In the genomic region with DNA sequence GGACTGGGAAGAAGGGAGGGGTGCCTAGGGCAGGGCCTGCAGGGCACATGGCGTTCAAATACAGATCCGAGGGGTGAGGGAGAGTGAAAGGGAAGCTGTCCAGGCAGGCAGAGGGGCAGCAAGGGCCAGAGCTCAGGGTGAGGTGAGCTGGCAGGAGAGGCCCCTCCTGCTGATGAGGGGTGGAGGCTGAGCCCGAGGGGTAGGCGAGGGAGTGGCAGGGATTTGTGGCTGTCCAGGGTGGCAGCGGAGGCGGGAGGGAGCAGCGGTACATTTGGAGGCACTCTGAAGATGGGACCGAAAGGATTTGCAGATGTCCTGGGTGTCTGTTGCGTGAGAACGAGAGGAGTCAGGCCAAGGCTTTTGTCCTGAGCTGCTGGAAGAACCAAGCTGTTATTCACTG, we compare ENCODE assay signal across 22 cellular contexts. TPM values are rescaled to one million over a fixed set of nuclear protein-coding genes. Genes with fewer than 3 reads are reported as not detected.
"Had no signal": no experiment of that assay in that cellular context is flagged by ENCODE, and none has a peak within 500 bp of the region (broad histone marks: within the 10 kb centered on the region; RNA-seq: fewer than 3 reads in every experiment).

No MANE protein-coding gene starts in this region.

- ATAC-seq: activated CD4-positive, CD25-positive, alpha-beta regulatory T cell treated with anti-CD3 and anti-CD28 coated beads, Interleukin-2, amount 50 U/mL, for 24 hours; foreskin keratinocyte; naive thymus-derived CD8-positive, alpha-beta T cell; right cardiac atrium had no signal

- H3K27ac Mint-ChIP-seq: activated naive CD8-positive, alpha-beta T cell treated with anti-CD3 and anti-CD28 coated beads, Interleukin-2, amount 10 ng/mL, durations not matched to agents 7 days and 5 days; immature natural killer cell had no signal

- H3K4me1 Mint-ChIP-seq: activated naive CD8-positive, alpha-beta T cell treated with anti-CD3 and anti-CD28 coated beads, Interleukin-2, amount 10 ng/mL, durations not matched to agents 7 days and 5 days; central memory CD8-positive, alpha-beta T cell; immature natural killer cell; naive thymus-derived CD8-positive, alpha-beta T cell had no signal

- H3K4me3 ChIP-seq: heart left ventricle, lung, prostate gland, skin epidermis had no signal

- H3K36me3 ChIP-seq: brain microvascular endothelial cell, heart left ventricle, prostate gland had no signal

- H3K4me1 ChIP-seq: heart left ventricle, prostate gland had no signal

- H3K4me3 Mint-ChIP-seq: activated naive CD8-positive, alpha-beta T cell treated with anti-CD3 and anti-CD28 coated beads, Interleukin-2, amount 10 ng/mL, durations not matched to agents 7 days and 5 days; central memory CD8-positive, alpha-beta T cell; immature natural killer cell; naive thymus-derived CD8-positive, alpha-beta T cell had no signal

- H3K27me3 Mint-ChIP-seq: central memory CD8-positive, alpha-beta T cell had no signal

- H3K27ac ChIP-seq: brain microvascular endothelial cell, foreskin keratinocyte, heart left ventricle, prostate gland, skin epidermis had no signal

- H3K9me3 ChIP-seq: heart left ventricle, prostate gland had no signal

- H3K27me3 ChIP-seq: brain microvascular endothelial cell, foreskin keratinocyte, heart left ventricle had no signal

- DNase-seq: activated CD4-positive, alpha-beta T cell treated with anti-CD3 and anti-CD28 coated beads, Interleukin-2, amount 50 U/mL, for 1 hour; activated naive CD4-positive, alpha-beta T cell; activated naive CD8-positive, alpha-beta T cell treated with anti-CD3 and anti-CD28 coated beads, Interleukin-2, amount 10 ng/mL, durations not matched to agents 7 days and 5 days; activated T-cell treated with anti-CD3 and anti-CD28 coated beads for 4 hours; brain microvascular endothelial cell; cortex of kidney; effector CD8-positive, alpha-beta T cell; foreskin keratinocyte; immature natural killer cell; naive thymus-derived CD8-positive, alpha-beta T cell; stimulated activated CD4-positive, alpha-beta T cell treated with anti-CD3 and anti-CD28 coated beads, Interleukin-4, amount 100 ng/mL, for 24 hours; stimulated activated naive CD4-positive, alpha-beta T cell treated with Interleukin-2 at 50 U/mL for 16 hours; trophoblast cell had no signal

- H3K9me3 Mint-ChIP-seq: central memory CD8-positive, alpha-beta T cell; immature natural killer cell; naive thymus-derived CD8-positive, alpha-beta T cell had no signal

- H3K36me3 Mint-ChIP-seq: activated naive CD8-positive, alpha-beta T cell treated with anti-CD3 and anti-CD28 coated beads, Interleukin-2, amount 10 ng/mL, durations not matched to agents 7 days and 5 days; immature natural killer cell; naive thymus-derived CD8-positive, alpha-beta T cell had no signal

RNA-seq across cellular contexts. Expression of a gene that starts 33.8 kb away (rescaled TPM):
- total RNA-seq: activated naive CD8-positive, alpha-beta T cell treated with anti-CD3 and anti-CD28 coated beads, Interleukin-2, amount 10 ng/mL, durations not matched to agents 7 days and 5 days; mononuclear cell; naive thymus-derived CD8-positive, alpha-beta T cell; T-helper 2 cell treated with Interferon-gamma antibody and Interleukin-4, amounts not matched to agents 100 ng/mL and 5 ng/mL, for 36 hours had no signal
- polyA plus RNA-seq: immature natural killer cell; naive thymus-derived CD8-positive, alpha-beta T cell had no signal

RNA-seq across cellular contexts. Expression of a gene that starts 56.7 kb away (rescaled TPM):
- polyA plus RNA-seq: immature natural killer cell; naive thymus-derived CD8-positive, alpha-beta T cell had no signal
